Comparison of ENCODE assay signal across 29 cellular contexts in genomic region chr6:71338540-71339316, GRCh38.
"Had no signal": no experiment of that assay in that cellular context is flagged by ENCODE, and none has a peak within 500 bp of the region (broad histone marks: within the 10 kb centered on the region; RNA-seq: fewer than 3 reads in every experiment).

No MANE protein-coding gene starts in this region.

- H3K27me3 ChIP-seq: body of pancreas, brain microvascular endothelial cell, breast epithelium had no signal

- H3K9me3 ChIP-seq: body of pancreas, breast epithelium had no signal

- H3K4me3 ChIP-seq: body of pancreas, breast epithelium had no signal

- H3K27ac ChIP-seq: body of pancreas, brain microvascular endothelial cell, breast epithelium, VCaP had no signal

- H3K4me1 ChIP-seq: body of pancreas, breast epithelium had no signal

- H3K36me3 ChIP-seq: brain microvascular endothelial cell, breast epithelium had no signal

- ATAC-seq: activated CD8-positive, alpha-beta memory T cell treated with anti-CD3 and anti-CD28 coated beads, Interleukin-2, amount 10 ng/mL, durations not matched to agents 7 days and 5 days; activated CD8-positive, alpha-beta T cell treated with anti-CD3 and anti-CD28 coated beads, Interleukin-2, amount 10 ng/mL, durations not matched to agents 7 days and 5 days; activated naive CD8-positive, alpha-beta T cell treated with anti-CD3 and anti-CD28 coated beads, Interleukin-2, amount 50 U/mL, for 24 hours; body of pancreas had no signal

- DNase-seq: activated B cell treated with CpG ODN at 0.5 μM for 24 hours; activated CD4-positive, alpha-beta memory T cell treated with anti-CD3 and anti-CD28 coated beads, Interleukin-2, amount 10 ng/mL, durations not matched to agents 7 days and 5 days; activated CD4-positive, alpha-beta T cell treated with anti-CD3 and anti-CD28 coated beads for 4 hours; activated CD4-positive, alpha-beta T cell treated with anti-CD3 and anti-CD28 coated beads, Interleukin-2, amount 10 ng/mL, durations not matched to agents 24 days and 14 days; activated CD4-positive, alpha-beta T cell treated with anti-CD3 and anti-CD28 coated beads, Interleukin-2, amount 50 U/mL, for 1 hour; activated CD4-positive, alpha-beta T cell treated with anti-CD3 and anti-CD28 coated beads, Interleukin-2, amount 50 U/mL, for 4 hours; activated CD4-positive, CD25-positive, alpha-beta regulatory T cell treated with anti-CD3 and anti-CD28 coated beads, Interleukin-2, amount 50 U/mL, for 72 hours; activated CD8-positive, alpha-beta memory T cell treated with anti-CD3 and anti-CD28 coated beads for 24 hours; activated CD8-positive, alpha-beta memory T cell treated with anti-CD3 and anti-CD28 coated beads, Interleukin-2, amount 10 ng/mL, durations not matched to agents 7 days and 5 days; activated CD8-positive, alpha-beta memory T cell treated with anti-CD3 and anti-CD28 coated beads, Interleukin-2, amount 50 U/mL, for 48 hours; activated CD8-positive, alpha-beta T cell treated with anti-CD3 and anti-CD28 coated beads, Interleukin-2, amount 10 ng/mL, durations not matched to agents 7 days and 5 days; activated effector memory CD4-positive, alpha-beta T cell treated with Interleukin-2 at 50 U/mL for 16 hours; activated gamma-delta T cell; activated naive CD4-positive, alpha-beta T cell treated with anti-CD3 and anti-CD28 coated beads, Interleukin-2, amount 10 ng/mL, durations not matched to agents 7 days and 5 days; activated naive CD4-positive, alpha-beta T cell treated with Interleukin-2 at 50 U/mL for 16 hours; activated naive CD8-positive, alpha-beta T cell treated with anti-CD3 and anti-CD28 coated beads, Interleukin-2, amount 10 ng/mL, durations not matched to agents 7 days and 5 days; activated naive CD8-positive, alpha-beta T cell treated with anti-CD3 and anti-CD28 coated beads, Interleukin-2, amount 50 U/mL, for 24 hours; activated T-cell treated with anti-CD3 and anti-CD28 coated beads, Interleukin-2, amount 50 U/mL, for 24 hours; activated T-cell treated with anti-CD3 and anti-CD28 coated beads, Interleukin-2, amount 50 U/mL, for 48 hours; amniotic stem cell; aorta; body of pancreas; brain microvascular endothelial cell; central memory CD4-positive, alpha-beta T cell; T-helper 1 cell; T-helper 2 cell; T-helper 9 cell had no signal
